Comparison of ENCODE assay signal across 7 cellular contexts in the genomic region with DNA sequence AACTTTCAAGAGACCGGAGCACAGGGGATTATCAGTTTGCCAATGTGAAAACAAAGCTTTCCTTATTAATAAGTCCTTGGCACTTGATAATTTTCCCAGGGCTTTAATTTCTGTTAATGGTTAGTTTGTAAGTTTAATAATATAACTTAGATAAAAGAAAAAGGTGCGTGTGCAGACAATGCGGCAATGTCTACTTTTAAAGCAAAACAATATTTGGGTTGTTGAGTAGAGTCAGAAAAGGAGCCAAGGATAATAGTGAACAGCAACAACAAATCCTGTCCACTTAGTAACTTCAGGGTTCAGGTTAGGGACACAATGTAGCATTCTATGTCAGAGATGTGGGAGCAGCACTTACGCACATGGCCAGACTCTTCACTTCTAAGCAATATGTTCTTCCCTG.
"Had no signal": no experiment of that assay in that cellular context is flagged by ENCODE, and none has a peak within 500 bp of the region (broad histone marks: within the 10 kb centered on the region; RNA-seq: fewer than 3 reads in every experiment).

No MANE protein-coding gene starts in this region.

- H3K4me3 ChIP-seq: GM23338 had no signal

- H3K4me2 ChIP-seq: GM23338 had no signal

- DNase-seq: H9, HCEC 1CT had no signal

- H2AFZ ChIP-seq: GM23338 had no signal

- FAIRE-seq: H1, H54, HepG2 had no signal

- ATAC-seq: GM23338, HepG2 had no signal

- H3K27ac ChIP-seq: HL-60 had no signal
